1 cellular context compared by ENCODE assay signal in the genomic region with DNA sequence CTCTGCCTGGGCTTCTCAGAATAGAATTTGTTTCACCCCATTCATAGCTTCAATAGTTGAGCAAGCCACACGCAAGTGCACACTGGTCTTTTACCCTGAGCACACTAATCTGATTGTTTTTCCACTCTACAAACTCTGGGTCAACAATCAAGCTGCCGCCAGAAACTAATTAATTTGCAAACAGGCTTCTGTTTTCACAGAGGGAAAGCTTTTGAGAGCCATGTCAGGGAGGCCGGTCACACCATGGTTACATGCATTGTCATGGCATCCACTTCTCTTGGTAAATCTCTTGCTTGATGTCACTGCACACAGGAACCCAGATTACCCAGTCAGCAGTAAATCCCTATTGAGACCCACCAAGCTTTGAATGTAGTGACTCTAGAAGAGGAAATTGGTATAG.
TF ChIP-seq lines count a peak whose summit lies in the region.

No MANE protein-coding gene starts in this region.

TF ChIP-seq in HepG2, 621 proteins besides CTCF, POLR2A, EP300 and RAD21 (continued from another document and continues in another):
- TF ChIP-seq, protein P1, sequence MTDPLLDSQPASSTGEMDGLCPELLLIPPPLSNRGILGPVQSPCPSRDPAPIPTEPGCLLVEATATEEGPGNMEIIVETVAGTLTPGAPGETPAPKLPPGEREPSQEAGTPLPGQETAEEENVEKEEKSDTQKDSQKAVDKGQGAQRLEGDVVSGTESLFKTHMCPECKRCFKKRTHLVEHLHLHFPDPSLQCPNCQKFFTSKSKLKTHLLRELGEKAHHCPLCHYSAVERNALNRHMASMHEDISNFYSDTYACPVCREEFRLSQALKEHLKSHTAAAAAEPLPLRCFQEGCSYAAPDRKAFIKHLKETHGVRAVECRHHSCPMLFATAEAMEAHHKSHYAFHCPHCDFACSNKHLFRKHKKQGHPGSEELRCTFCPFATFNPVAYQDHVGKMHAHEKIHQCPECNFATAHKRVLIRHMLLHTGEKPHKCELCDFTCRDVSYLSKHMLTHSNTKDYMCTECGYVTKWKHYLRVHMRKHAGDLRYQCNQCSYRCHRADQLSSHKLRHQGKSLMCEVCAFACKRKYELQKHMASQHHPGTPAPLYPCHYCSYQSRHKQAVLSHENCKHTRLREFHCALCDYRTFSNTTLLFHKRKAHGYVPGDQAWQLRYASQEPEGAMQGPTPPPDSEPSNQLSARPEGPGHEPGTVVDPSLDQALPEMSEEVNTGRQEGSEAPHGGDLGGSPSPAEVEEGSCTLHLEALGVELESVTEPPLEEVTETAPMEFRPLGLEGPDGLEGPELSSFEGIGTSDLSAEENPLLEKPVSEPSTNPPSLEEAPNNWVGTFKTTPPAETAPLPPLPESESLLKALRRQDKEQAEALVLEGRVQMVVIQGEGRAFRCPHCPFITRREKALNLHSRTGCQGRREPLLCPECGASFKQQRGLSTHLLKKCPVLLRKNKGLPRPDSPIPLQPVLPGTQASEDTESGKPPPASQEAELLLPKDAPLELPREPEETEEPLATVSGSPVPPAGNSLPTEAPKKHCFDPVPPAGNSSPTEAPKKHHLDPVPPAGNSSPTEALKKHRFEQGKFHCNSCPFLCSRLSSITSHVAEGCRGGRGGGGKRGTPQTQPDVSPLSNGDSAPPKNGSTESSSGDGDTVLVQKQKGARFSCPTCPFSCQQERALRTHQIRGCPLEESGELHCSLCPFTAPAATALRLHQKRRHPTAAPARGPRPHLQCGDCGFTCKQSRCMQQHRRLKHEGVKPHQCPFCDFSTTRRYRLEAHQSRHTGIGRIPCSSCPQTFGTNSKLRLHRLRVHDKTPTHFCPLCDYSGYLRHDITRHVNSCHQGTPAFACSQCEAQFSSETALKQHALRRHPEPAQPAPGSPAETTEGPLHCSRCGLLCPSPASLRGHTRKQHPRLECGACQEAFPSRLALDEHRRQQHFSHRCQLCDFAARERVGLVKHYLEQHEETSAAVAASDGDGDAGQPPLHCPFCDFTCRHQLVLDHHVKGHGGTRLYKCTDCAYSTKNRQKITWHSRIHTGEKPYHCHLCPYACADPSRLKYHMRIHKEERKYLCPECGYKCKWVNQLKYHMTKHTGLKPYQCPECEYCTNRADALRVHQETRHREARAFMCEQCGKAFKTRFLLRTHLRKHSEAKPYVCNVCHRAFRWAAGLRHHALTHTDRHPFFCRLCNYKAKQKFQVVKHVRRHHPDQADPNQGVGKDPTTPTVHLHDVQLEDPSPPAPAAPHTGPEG (CRISPR knock-in tag; IDR thresholded peaks at IDR 0.05), result no peak
- TF ChIP-seq ZNF607 (CRISPR knock-in tag; IDR thresholded peaks at IDR 0.05; ENCODE audit: borderline replicate concordance), result no peak
- TF ChIP-seq, protein P2, sequence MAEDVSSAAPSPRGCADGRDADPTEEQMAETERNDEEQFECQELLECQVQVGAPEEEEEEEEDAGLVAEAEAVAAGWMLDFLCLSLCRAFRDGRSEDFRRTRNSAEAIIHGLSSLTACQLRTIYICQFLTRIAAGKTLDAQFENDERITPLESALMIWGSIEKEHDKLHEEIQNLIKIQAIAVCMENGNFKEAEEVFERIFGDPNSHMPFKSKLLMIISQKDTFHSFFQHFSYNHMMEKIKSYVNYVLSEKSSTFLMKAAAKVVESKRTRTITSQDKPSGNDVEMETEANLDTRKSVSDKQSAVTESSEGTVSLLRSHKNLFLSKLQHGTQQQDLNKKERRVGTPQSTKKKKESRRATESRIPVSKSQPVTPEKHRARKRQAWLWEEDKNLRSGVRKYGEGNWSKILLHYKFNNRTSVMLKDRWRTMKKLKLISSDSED (CRISPR knock-in tag; IDR thresholded peaks at IDR 0.05), result no peak
- TF ChIP-seq, protein P3, sequence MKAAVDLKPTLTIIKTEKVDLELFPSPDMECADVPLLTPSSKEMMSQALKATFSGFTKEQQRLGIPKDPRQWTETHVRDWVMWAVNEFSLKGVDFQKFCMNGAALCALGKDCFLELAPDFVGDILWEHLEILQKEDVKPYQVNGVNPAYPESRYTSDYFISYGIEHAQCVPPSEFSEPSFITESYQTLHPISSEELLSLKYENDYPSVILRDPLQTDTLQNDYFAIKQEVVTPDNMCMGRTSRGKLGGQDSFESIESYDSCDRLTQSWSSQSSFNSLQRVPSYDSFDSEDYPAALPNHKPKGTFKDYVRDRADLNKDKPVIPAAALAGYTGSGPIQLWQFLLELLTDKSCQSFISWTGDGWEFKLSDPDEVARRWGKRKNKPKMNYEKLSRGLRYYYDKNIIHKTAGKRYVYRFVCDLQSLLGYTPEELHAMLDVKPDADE (CRISPR knock-in tag; IDR thresholded peaks at IDR 0.05), result no peak
- peak; percentile 88; the same call in 1 of the 2 replicates for TF ChIP-seq ZNF7 (CRISPR knock-in tag; IDR thresholded peaks at IDR 0.05)
- TF ChIP-seq MED1 (CRISPR knock-in tag; IDR thresholded peaks at IDR 0.05), result peak; percentile 42
- peak; percentile 62; the same call in 1 of the 2 replicates for TF ChIP-seq SALL1 (CRISPR knock-in tag; IDR thresholded peaks at IDR 0.05)
- TF ChIP-seq, protein P4, sequence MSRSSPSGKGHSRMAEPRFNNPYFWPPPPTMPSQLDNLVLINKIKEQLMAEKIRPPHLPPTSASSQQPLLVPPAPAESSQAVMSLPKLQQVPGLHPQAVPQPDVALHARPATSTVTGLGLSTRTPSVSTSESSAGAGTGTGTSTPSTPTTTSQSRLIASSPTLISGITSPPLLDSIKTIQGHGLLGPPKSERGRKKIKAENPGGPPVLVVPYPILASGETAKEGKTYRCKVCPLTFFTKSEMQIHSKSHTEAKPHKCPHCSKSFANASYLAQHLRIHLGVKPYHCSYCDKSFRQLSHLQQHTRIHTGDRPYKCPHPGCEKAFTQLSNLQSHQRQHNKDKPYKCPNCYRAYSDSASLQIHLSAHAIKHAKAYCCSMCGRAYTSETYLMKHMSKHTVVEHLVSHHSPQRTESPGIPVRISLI (CRISPR knock-in tag; IDR thresholded peaks at IDR 0.05; ENCODE audit: borderline replicate concordance), result peak; percentile 32; the same call in 1 of the 2 replicates
- no peak for TF ChIP-seq ZSCAN22 (CRISPR knock-in tag; IDR thresholded peaks at IDR 0.05)
- TF ChIP-seq, protein P5, sequence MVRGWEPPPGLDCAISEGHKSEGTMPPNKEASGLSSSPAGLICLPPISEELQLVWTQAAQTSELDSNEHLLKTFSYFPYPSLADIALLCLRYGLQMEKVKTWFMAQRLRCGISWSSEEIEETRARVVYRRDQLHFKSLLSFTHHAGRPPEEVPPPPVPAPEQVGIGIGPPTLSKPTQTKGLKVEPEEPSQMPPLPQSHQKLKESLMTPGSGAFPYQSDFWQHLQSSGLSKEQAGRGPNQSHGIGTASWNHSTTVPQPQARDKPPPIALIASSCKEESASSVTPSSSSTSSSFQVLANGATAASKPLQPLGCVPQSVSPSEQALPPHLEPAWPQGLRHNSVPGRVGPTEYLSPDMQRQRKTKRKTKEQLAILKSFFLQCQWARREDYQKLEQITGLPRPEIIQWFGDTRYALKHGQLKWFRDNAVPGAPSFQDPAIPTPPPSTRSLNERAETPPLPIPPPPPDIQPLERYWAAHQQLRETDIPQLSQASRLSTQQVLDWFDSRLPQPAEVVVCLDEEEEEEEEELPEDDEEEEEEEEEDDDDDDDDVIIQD (CRISPR knock-in tag; IDR thresholded peaks at IDR 0.05; ENCODE audit: low read depth), result no peak
- TF ChIP-seq ZNF33B (CRISPR knock-in tag; IDR thresholded peaks at IDR 0.05), result no peak
- TF ChIP-seq ZNF850 (CRISPR knock-in tag; conservative IDR thresholded peaks at IDR 0.05), result no peak
- no peak for TF ChIP-seq ZNF567 (CRISPR knock-in tag; IDR thresholded peaks at IDR 0.05; ENCODE audit: borderline replicate concordance)
- TF ChIP-seq TMF1 (CRISPR knock-in tag; IDR thresholded peaks at IDR 0.05; ENCODE audit: low read depth), result no peak
- no peak for TF ChIP-seq ZNF776 (CRISPR knock-in tag; IDR thresholded peaks at IDR 0.05)
- no peak for TF ChIP-seq ZNF484 (CRISPR knock-in tag; IDR thresholded peaks at IDR 0.05; ENCODE audit: borderline replicate concordance, low read depth)
- TF ChIP-seq RBM22 (optimal IDR thresholded peaks at IDR 0.05; ENCODE audit: low read length), result no peak
- no peak for TF ChIP-seq HDAC6 (IDR thresholded peaks at IDR 0.05; ENCODE audit: low read depth, low read length)
- TF ChIP-seq ZNF3 (CRISPR knock-in tag; IDR thresholded peaks at IDR 0.05), result 0 out of 2 replicates have a peak, but pooled peaks have one; percentile 54
- no peak for TF ChIP-seq ZNF337 (CRISPR knock-in tag; IDR thresholded peaks at IDR 0.05; ENCODE audit: borderline replicate concordance, low read depth)
- TF ChIP-seq ATF7-NPFF (CRISPR knock-in tag; IDR thresholded peaks at IDR 0.05; ENCODE audit: low read depth), result no peak
- TF ChIP-seq, protein P6, sequence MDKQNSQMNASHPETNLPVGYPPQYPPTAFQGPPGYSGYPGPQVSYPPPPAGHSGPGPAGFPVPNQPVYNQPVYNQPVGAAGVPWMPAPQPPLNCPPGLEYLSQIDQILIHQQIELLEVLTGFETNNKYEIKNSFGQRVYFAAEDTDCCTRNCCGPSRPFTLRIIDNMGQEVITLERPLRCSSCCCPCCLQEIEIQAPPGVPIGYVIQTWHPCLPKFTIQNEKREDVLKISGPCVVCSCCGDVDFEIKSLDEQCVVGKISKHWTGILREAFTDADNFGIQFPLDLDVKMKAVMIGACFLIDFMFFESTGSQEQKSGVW (CRISPR knock-in tag; IDR thresholded peaks at IDR 0.05; ENCODE audit: borderline replicate concordance), result no peak
- TF ChIP-seq SIN3B (IDR thresholded peaks at IDR 0.05; ENCODE audit: low read length), result no peak
- TF ChIP-seq PITX1 (CRISPR knock-in tag; IDR thresholded peaks at IDR 0.05), result 0 out of 2 replicates have a peak, but pooled peaks have one; percentile 36
- TF ChIP-seq ZFP36L2 (CRISPR knock-in tag; IDR thresholded peaks at IDR 0.05), result no peak
- no peak for TF ChIP-seq NFE2L2 (IDR thresholded peaks at IDR 0.05; ENCODE audit: low read length)
- TF ChIP-seq ZSCAN29 (CRISPR knock-in tag; conservative IDR thresholded peaks at IDR 0.05), result no peak
- no peak for TF ChIP-seq ZNF891 (CRISPR knock-in tag; IDR thresholded peaks at IDR 0.05)
- no peak for TF ChIP-seq ZNF550 (CRISPR knock-in tag; IDR thresholded peaks at IDR 0.05; ENCODE audit: borderline replicate concordance)
- no peak for TF ChIP-seq ZEB1 (IDR thresholded peaks at IDR 0.05; ENCODE audit: insufficient replicate concordance, low read depth)
- TF ChIP-seq MEIS1 (CRISPR knock-in tag; IDR thresholded peaks at IDR 0.05; ENCODE audit: borderline replicate concordance), result no peak
- no peak for TF ChIP-seq CAMTA2 (CRISPR knock-in tag; IDR thresholded peaks at IDR 0.05; ENCODE audit: borderline replicate concordance)
- no peak for TF ChIP-seq ZNF430 (CRISPR knock-in tag; IDR thresholded peaks at IDR 0.05)
- TF ChIP-seq AHR (CRISPR knock-in tag; IDR thresholded peaks at IDR 0.05), result no peak
- no peak for TF ChIP-seq ZNF589 (CRISPR knock-in tag; conservative IDR thresholded peaks at IDR 0.05)
- TF ChIP-seq, protein P7, sequence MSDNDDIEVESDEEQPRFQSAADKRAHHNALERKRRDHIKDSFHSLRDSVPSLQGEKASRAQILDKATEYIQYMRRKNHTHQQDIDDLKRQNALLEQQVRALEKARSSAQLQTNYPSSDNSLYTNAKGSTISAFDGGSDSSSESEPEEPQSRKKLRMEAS (IDR thresholded peaks at IDR 0.05), result no peak
- TF ChIP-seq, protein P8, sequence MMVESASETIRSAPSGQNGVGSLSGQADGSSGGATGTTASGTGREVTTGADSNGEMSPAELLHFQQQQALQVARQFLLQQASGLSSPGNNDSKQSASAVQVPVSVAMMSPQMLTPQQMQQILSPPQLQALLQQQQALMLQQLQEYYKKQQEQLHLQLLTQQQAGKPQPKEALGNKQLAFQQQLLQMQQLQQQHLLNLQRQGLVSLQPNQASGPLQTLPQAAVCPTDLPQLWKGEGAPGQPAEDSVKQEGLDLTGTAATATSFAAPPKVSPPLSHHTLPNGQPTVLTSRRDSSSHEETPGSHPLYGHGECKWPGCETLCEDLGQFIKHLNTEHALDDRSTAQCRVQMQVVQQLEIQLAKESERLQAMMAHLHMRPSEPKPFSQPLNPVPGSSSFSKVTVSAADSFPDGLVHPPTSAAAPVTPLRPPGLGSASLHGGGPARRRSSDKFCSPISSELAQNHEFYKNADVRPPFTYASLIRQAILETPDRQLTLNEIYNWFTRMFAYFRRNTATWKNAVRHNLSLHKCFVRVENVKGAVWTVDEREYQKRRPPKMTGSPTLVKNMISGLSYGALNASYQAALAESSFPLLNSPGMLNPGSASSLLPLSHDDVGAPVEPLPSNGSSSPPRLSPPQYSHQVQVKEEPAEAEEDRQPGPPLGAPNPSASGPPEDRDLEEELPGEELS (CRISPR knock-in tag; IDR thresholded peaks at IDR 0.05), result peak; percentile 63; the same call in 1 of the 2 replicates
- TF ChIP-seq ZNF772 (CRISPR knock-in tag; IDR thresholded peaks at IDR 0.05), result no peak
- TF ChIP-seq, protein P9, sequence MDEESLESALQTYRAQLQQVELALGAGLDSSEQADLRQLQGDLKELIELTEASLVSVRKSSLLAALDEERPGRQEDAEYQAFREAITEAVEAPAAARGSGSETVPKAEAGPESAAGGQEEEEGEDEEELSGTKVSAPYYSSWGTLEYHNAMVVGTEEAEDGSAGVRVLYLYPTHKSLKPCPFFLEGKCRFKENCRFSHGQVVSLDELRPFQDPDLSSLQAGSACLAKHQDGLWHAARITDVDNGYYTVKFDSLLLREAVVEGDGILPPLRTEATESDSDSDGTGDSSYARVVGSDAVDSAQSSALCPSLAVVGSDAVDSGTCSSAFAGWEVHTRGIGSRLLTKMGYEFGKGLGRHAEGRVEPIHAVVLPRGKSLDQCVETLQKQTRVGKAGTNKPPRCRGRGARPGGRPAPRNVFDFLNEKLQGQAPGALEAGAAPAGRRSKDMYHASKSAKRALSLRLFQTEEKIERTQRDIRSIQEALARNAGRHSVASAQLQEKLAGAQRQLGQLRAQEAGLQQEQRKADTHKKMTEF (CRISPR knock-in tag; IDR thresholded peaks at IDR 0.05), result no peak
- no peak for TF ChIP-seq ZNF780A (CRISPR knock-in tag; IDR thresholded peaks at IDR 0.05)
- TF ChIP-seq SOX6 (IDR thresholded peaks at IDR 0.05), result no peak
- peak; percentile 78 for TF ChIP-seq SOX6 (CRISPR knock-in tag; IDR thresholded peaks at IDR 0.05)
- TF ChIP-seq, protein P10, sequence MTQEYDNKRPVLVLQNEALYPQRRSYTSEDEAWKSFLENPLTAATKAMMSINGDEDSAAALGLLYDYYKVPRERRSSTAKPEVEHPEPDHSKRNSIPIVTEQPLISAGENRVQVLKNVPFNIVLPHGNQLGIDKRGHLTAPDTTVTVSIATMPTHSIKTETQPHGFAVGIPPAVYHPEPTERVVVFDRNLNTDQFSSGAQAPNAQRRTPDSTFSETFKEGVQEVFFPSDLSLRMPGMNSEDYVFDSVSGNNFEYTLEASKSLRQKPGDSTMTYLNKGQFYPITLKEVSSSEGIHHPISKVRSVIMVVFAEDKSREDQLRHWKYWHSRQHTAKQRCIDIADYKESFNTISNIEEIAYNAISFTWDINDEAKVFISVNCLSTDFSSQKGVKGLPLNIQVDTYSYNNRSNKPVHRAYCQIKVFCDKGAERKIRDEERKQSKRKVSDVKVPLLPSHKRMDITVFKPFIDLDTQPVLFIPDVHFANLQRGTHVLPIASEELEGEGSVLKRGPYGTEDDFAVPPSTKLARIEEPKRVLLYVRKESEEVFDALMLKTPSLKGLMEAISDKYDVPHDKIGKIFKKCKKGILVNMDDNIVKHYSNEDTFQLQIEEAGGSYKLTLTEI (CRISPR knock-in tag; conservative IDR thresholded peaks at IDR 0.05), result no peak
- TF ChIP-seq U2AF1 (optimal IDR thresholded peaks at IDR 0.05; ENCODE audit: low read depth, low read length), result no peak
